7 cellular contexts compared by ENCODE assay signal in the genomic region with DNA sequence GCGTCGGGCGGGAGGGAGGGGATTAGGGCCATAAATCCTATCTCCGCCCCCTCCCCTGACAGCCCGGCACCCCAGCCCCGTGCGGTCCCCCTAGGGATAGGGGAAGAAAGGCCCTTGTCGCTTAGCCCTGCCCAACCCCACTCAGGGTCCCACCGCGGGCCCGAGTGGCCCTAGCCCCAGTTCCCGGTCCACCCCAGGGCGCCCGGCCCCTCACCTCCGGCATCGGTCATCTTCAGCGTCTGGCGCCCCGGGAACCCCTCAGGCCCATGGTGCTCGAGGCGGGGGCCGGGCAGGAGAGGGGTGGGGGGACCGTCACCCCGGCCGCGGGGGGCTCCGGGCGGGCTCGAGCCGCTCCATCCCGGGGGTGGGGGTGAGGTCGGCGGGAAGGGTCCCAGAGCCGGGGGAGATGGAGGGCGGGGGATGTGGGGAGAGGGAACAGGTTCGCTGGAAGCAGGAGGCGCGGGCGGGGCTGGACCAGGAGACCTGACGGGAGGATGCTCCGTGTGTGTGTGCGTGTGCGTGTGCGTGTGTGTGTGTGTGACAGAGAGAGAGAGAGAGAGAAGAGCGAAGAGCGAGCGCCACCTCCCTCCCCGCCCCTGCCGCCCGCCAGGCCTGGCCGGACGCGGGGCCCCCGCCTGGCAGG. TPM values are rescaled to one million over a fixed set of nuclear protein-coding genes. Genes with fewer than 3 reads are reported as not detected.
DNase-seq lines count a peak whose midpoint lies in the region; ATAC-seq and TF ChIP-seq lines count a peak whose summit lies in the region.

No MANE protein-coding gene starts in this region.

- peaks cover 22% of the 10 kb centered on the region for H3K4me1 ChIP-seq in iPS-20b (ENCODE audit: insufficient read depth, low read length)
- peaks cover 38 to 56% of the 10 kb centered on the region in 2 donors for H3K4me1 ChIP-seq in thoracic aorta (ENCODE audit: control insufficient read depth in 1 of 2, low read depth in 2 of 2)

- H3K27me3 ChIP-seq in iPS-20b (ENCODE audit: insufficient read depth, low read length) (peaks cover 35% of the 10 kb centered on the region), thoracic aorta (replicated peaks; ENCODE audit: insufficient read depth) (no peaks in the 10 kb centered on the region)

- CTCF ChIA-PET in GM10248 (lab: Yijun Ruan, JAX): interaction anchor here (2.3 to 4.4 kb wide), 2 partner anchors 12 to 36 kb away, joined by 7 to 22 read pairs; partner anchors contain the start of gene PDK2

- no peak for TF ChIP-seq CTCF in GM10248 (IDR thresholded peaks at IDR 0.05; ENCODE audit: control extremely low read depth, extremely low read depth, low read depth, missing control alignments)
- TF ChIP-seq CTCF in thoracic aorta (IDR thresholded peaks at IDR 0.05): no peak

- no peak overlapping the region for H3K9ac ChIP-seq in iPS-20b (ENCODE audit: low read depth, low read length)

- ATAC-seq in thoracic aorta (ENCODE audit: insufficient number of reproducible peaks, low FRiP score, low read depth) (no peak), GM19452 (IDR thresholded peaks at IDR 0.05; ENCODE audit: unreplicated experiment) (no peak)

- DNase-seq in GM10248 (ENCODE audit: extremely low spot score) (peak; percentile 56), NCI-H69 (lab: John Stamatoyannopoulos, UW) (peak; percentile 66), amniotic epithelial cell (ENCODE audit: low read depth) (peak; percentile 31), thoracic aorta (ENCODE audit: low spot score) (no peak), medulla oblongata (ENCODE audit: extremely low spot score) (no peak)

- H3K36me3 ChIP-seq in iPS-20b (ENCODE audit: insufficient read depth, low read depth, low read length): no peaks in the 10 kb centered on the region
- H3K36me3 ChIP-seq in thoracic aorta: no peaks in the 10 kb centered on the region

- H3K27ac ChIP-seq in iPS-20b (ENCODE audit: low read length): no peak overlapping the region
- no peak overlapping the region for H3K27ac ChIP-seq in thoracic aorta

- POLR2A ChIA-PET in GM10248 (lab: Yijun Ruan, JAX): no interaction called here

- peak overlapping the region; percentile 80; the same call in 1 of the 2 replicates for H3K4me3 ChIP-seq in iPS-20b (ENCODE audit: low read length)
- peak overlapping the region; percentile 73 for H3K4me3 ChIP-seq in thoracic aorta

- H3K9me3 ChIP-seq in iPS-20b (ENCODE audit: insufficient read depth, low read depth, low read length): no peaks in the 10 kb centered on the region
- H3K9me3 ChIP-seq in thoracic aorta: no peaks in the 10 kb centered on the region

RNA-seq across cellular contexts. Expression of gene SAMD14, which starts 0.5 kb away (rescaled TPM):
- total RNA-seq in thoracic aorta: 10 to 100 TPM in 1 of 2 donors, 1 to 10 TPM in 1; 9.7 to 11.5 TPM

RNA-seq across cellular contexts. Expression of gene PPP1R9B, which starts 21.1 kb away (rescaled TPM):
- 10 to 100 TPM; 53.3 to 67.1 TPM for total RNA-seq in thoracic aorta

RNA-seq across cellular contexts. Expression of gene PDK2, which starts 34.3 kb away (rescaled TPM):
- 10 to 100 TPM; 35.5 to 74.9 TPM for total RNA-seq in thoracic aorta

RNA-seq across cellular contexts. Expression of gene SGCA, which starts 36.4 kb away (rescaled TPM):
- total RNA-seq in thoracic aorta: 100 to 1,000 TPM in 1 of 2 donors, 10 to 100 TPM in 1; 95.5 to 158 TPM

Comparison
In these comparisons a context has a peak if more than half of its experiments do, and no peak if none do; other contexts are left out.
1. DNase-seq: peak in GM10248 (single experiment), NCI-H69 (single experiment) and amniotic epithelial cell (single experiment); none in thoracic aorta (single experiment) and medulla oblongata (single experiment).